ENCODE assay signal across 15 cellular contexts in the genomic region with DNA sequence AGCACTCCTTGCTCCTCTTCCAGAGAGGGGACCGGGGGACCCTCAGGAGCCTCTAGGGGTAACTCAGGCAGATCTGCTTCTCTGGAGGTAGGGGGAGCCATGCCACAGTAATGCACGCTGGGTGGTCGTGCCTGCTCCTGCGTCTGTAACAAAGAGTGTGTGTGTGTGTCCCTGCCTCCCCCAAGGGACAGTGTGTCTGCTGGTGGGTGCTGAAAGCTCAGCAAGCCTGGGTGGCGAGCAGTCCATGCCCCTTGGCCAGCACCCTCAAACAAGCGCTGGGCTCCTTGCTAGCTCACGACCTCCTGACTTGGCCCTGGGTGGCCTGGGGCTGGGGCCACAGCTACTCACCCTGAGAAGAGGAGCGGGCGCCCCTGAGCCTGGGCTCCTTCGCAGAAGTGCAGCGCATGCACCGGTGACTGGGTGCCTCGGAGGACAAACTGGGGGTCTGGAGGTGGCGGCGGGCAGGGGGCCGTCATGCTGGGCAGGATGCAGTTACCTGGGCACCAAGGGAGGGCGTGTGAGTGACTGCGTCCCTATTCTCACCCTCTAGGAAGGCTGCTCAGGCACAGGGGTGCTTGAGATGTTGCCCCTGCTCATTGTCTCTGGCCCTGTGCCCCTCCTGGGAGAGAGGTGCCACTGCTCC. TPM values are rescaled to one million over a fixed set of nuclear protein-coding genes. Genes with fewer than 3 reads are reported as not detected.
A peak's percentile ranks its signal among the peaks of the same experiment; 100 is the strongest.
DNase-seq lines count a peak whose midpoint lies in the region; ATAC-seq and TF ChIP-seq lines count a peak whose summit lies in the region.
"Had no signal": no experiment of that assay in that cellular context is flagged by ENCODE, and none has a peak within 500 bp of the region (broad histone marks: within the 10 kb centered on the region; RNA-seq: fewer than 3 reads in every experiment).

No MANE protein-coding gene starts in this region.

- H3K36me3 Mint-ChIP-seq in chondrocyte (ENCODE audit: low read depth), result no peaks in the 10 kb centered on the region
- no peaks in the 10 kb centered on the region for H3K36me3 Mint-ChIP-seq in T-helper 2 cell treated with Interferon-gamma antibody and Interleukin-4, amounts not matched to agents 5 μg/mL and 100 μg/mL, for 36 hours (ENCODE audit: low read depth)

- peak overlapping the region; percentile 71 for H3K27ac ChIP-seq in BLaER1
- H3K27ac ChIP-seq in HCT116 (ENCODE audit: low read depth, low read length), result no peak overlapping the region
- H3K27ac ChIP-seq: breast epithelium had no signal

- no peaks in the 10 kb centered on the region for H3K27me3 Mint-ChIP-seq in chondrocyte (ENCODE audit: low read depth)
- no peaks in the 10 kb centered on the region for H3K27me3 Mint-ChIP-seq in T-helper 2 cell treated with Interferon-gamma antibody and Interleukin-4, amounts not matched to agents 5 μg/mL and 100 μg/mL, for 36 hours (ENCODE audit: low read depth)

- peaks cover 99% of the 10 kb centered on the region for H3K4me1 ChIP-seq in BLaER1
- H3K4me1 ChIP-seq in HCT116 (ENCODE audit: control insufficient read depth in 1 of 2, insufficient read depth in 2 of 2, low read length in 2 of 2), result no peaks in the 10 kb centered on the region

- no peaks in the 10 kb centered on the region for H3K9me2 ChIP-seq in HCT116 (ENCODE audit: insufficient read depth)

- POLR2A ChIA-PET in HCT116 (lab: Charles Lee), result no interaction called here

- intact Hi-C loops in HCT116 (cut with micrococcal nuclease), result no loop called here

- peak; percentile 38 for TF ChIP-seq RAD21 in HCT116 (IDR thresholded peaks at IDR 0.05; ENCODE audit: low read depth)

- H3K4me3 ChIP-seq in BLaER1 (no peak overlapping the region), HCT116 (replicated peaks in 1 of 2; ENCODE audit: low read depth in 1 of 2, low read length in 2 of 2) (no peak overlapping the region)
- H3K4me3 ChIP-seq: breast epithelium had no signal

- no peak overlapping the region for H2AFZ ChIP-seq in HCT116 (ENCODE audit: low read depth, low read length, poor library complexity, severe bottlenecking)

- H3K9ac ChIP-seq in BLaER1 (no peak overlapping the region), HCT116 (ENCODE audit: low read length) (no peak overlapping the region)

- H3K79me2 ChIP-seq in HCT116 (ENCODE audit: insufficient read depth, low read length), result no peaks in the 10 kb centered on the region

- 0 out of 2 replicates have a peak, but pooled peaks cover 2% of the 10 kb centered on the region for H3K9me3 ChIP-seq in BLaER1
- no peaks in the 10 kb centered on the region for H3K9me3 ChIP-seq in HCT116 (ENCODE audit: control insufficient read depth in 1 of 2, insufficient read depth in 1 of 2, low read depth in 1 of 2, low read length in 2 of 2)
- H3K9me3 ChIP-seq: breast epithelium had no signal

- 0 out of 6 replicates have a peak, but pooled peaks of 1 of the 3 experiments have one; percentile 13 for TF ChIP-seq CTCF in HCT116 (IDR thresholded peaks at IDR 0.05 in 2 of 3, conservative IDR thresholded peaks at IDR 0.05 in 1 of 3; ENCODE audit: borderline replicate concordance in 1 of 3, insufficient read depth in 1 of 3, low read depth in 2 of 3, low read length in 2 of 3)
- peak; percentile 31 for TF ChIP-seq CTCF in chondrocyte (IDR thresholded peaks at IDR 0.05)

- H3K4me2 ChIP-seq in BLaER1, result peak overlapping the region; percentile 87
- H3K4me2 ChIP-seq in HCT116 (ENCODE audit: low read length), result no peak overlapping the region

- no peaks in the 10 kb centered on the region for H3K9me3 Mint-ChIP-seq in chondrocyte (ENCODE audit: low read depth)
- no peaks in the 10 kb centered on the region for H3K9me3 Mint-ChIP-seq in T-helper 2 cell treated with Interferon-gamma antibody and Interleukin-4, amounts not matched to agents 5 μg/mL and 100 μg/mL, for 36 hours

- H4K20me1 ChIP-seq in BLaER1 (peaks cover 87% of the 10 kb centered on the region), HCT116 (ENCODE audit: insufficient read depth) (no peaks in the 10 kb centered on the region)

- no peaks in the 10 kb centered on the region for H3K4me1 Mint-ChIP-seq in chondrocyte (ENCODE audit: low read depth)
- H3K4me1 Mint-ChIP-seq in T-helper 2 cell treated with Interferon-gamma antibody and Interleukin-4, amounts not matched to agents 5 μg/mL and 100 μg/mL, for 36 hours (ENCODE audit: low read depth), result no peaks in the 10 kb centered on the region

- TF ChIP-seq POLR2A in HCT116 (IDR thresholded peaks at IDR 0.05; ENCODE audit: borderline replicate concordance, extremely low read depth, insufficient read depth, insufficient read length), result no peak

- DNase-seq in HCT116 (ENCODE audit: low read depth, low spot score), result no peak
- peak; percentile 81 for DNase-seq in chondrocyte (ENCODE audit: low spot score)
- peak; percentile 77 for DNase-seq in mesenteric fat pad (ENCODE audit: low spot score)
- no peak for DNase-seq in T-helper 2 cell treated with Interferon-gamma antibody and Interleukin-4, amounts not matched to agents 5 μg/mL and 100 μg/mL, for 36 hours (ENCODE audit: low spot score)
- no peak for DNase-seq in NCI-H1092 treated with DMSO at 0.1 percent for 48 hours (lab: John Stamatoyannopoulos, UW)
- DNase-seq in SK-N-DZ (ENCODE audit: low spot score), result no peak
- DNase-seq: Calu3; effector memory CD4-positive, alpha-beta T cell; NCI-H1436 treated with DMSO at 0.1 percent for 48 hours; NCI-H446; substantia nigra; SW 1271 had no signal

- H3K27ac Mint-ChIP-seq in chondrocyte (ENCODE audit: unreplicated experiment), result no peak overlapping the region
- no peak overlapping the region for H3K27ac Mint-ChIP-seq in T-helper 2 cell treated with Interferon-gamma antibody and Interleukin-4, amounts not matched to agents 5 μg/mL and 100 μg/mL, for 36 hours

- peaks cover 6% of the 10 kb centered on the region; the same call in 1 of the 2 replicates for H3K36me3 ChIP-seq in BLaER1
- H3K36me3 ChIP-seq in HCT116 (ENCODE audit: control insufficient read depth in 1 of 2, insufficient read depth in 2 of 2, low read length in 2 of 2), result no peaks in the 10 kb centered on the region
- H3K36me3 ChIP-seq: breast epithelium had no signal

- CTCF ChIA-PET in HCT116 (lab: Charles Lee), result no interaction called here

- ATAC-seq in HCT116 (peak; percentile 31; the same call in 1 of the 2 replicates), HG03457 (IDR thresholded peaks at IDR 0.05; ENCODE audit: unreplicated experiment) (no peak)

- no peaks in the 10 kb centered on the region for H3K27me3 ChIP-seq in BLaER1
- H3K27me3 ChIP-seq in HCT116 (ENCODE audit: insufficient read depth, low read length), result no peaks in the 10 kb centered on the region
- H3K27me3 ChIP-seq: breast epithelium had no signal

- RAD21 ChIA-PET in HCT116 (lab: Charles Lee; ENCODE audit: low non-redundant PET in 1 of 2, low total read pairs in 2 of 2, uncharacterized antibody in 2 of 2, unreplicated experiment in 2 of 2), result no interaction called here

- BruUV-seq in HCT116 (replicated peaks; lab: Mats Ljungman, UMichigan), result no TSS peak

- no peak overlapping the region for H3K4me3 Mint-ChIP-seq in chondrocyte (ENCODE audit: unreplicated experiment)
- H3K4me3 Mint-ChIP-seq in T-helper 2 cell treated with Interferon-gamma antibody and Interleukin-4, amounts not matched to agents 5 μg/mL and 100 μg/mL, for 36 hours, result no peak overlapping the region

TF ChIP-seq in HCT116, 20 proteins besides CTCF, POLR2A, EP300 and RAD21:
- no peak for TF ChIP-seq JUND (IDR thresholded peaks at IDR 0.05)
TF ChIP-seq in HCT116: peak in this region for 0.

RNA-seq across cellular contexts. Expression of a gene that starts 33.7 kb away (rescaled TPM):
- total RNA-seq in HCT116 (2021; ENCODE audit: unreplicated experiment), result 12.1 TPM
- 8.8 and 10.9 TPM in 2 replicates for polyA plus RNA-seq in HCT116 (2012)
- 4.9 to 5.3 TPM (median 5.0 TPM) in 3 replicates for total RNA-seq in chondrocyte
- 4.2 TPM for total RNA-seq in mesenteric fat pad
- 10.7 and 14.6 TPM in 2 replicates for polyA plus RNA-seq in SK-N-DZ (2014; cell fraction: cytosol; rRNA removed)
- polyA plus RNA-seq in SK-N-DZ (2014; cell fraction: nucleus; rRNA removed), result 7.8 and 8.6 TPM in 2 replicates

RNA-seq across cellular contexts. Expression of a gene that starts 33.7 kb away (rescaled TPM):
- total RNA-seq in HCT116 (2021; ENCODE audit: unreplicated experiment) (24.6 TPM), chondrocyte (15.6 to 24.5 TPM (median 18.2 TPM) in 3 replicates), mesenteric fat pad (8.4 TPM)
- polyA plus RNA-seq in HCT116 (2012), result 13.7 and 15.3 TPM in 2 replicates
- polyA plus RNA-seq in SK-N-DZ (2014; cell fraction: cytosol; rRNA removed), result 11.0 and 14.0 TPM in 2 replicates
- polyA plus RNA-seq in SK-N-DZ (2014; cell fraction: nucleus; rRNA removed), result 10.2 and 16.6 TPM in 2 replicates

Comparison
In these comparisons a context has a peak if more than half of its experiments do, and no peak if none do; other contexts are left out.
1. DNase-seq: peak in chondrocyte (single experiment) and mesenteric fat pad (single experiment); none in HCT116 (single experiment), T-helper 2 cell treated with Interferon-gamma antibody and Interleukin-4, amounts not matched to agents 5 μg/mL and 100 μg/mL, for 36 hours (single experiment), NCI-H1092 treated with DMSO at 0.1 percent for 48 hours (single experiment) and SK-N-DZ (single experiment).